8 cellular contexts compared by ENCODE assay signal in the genomic region with DNA sequence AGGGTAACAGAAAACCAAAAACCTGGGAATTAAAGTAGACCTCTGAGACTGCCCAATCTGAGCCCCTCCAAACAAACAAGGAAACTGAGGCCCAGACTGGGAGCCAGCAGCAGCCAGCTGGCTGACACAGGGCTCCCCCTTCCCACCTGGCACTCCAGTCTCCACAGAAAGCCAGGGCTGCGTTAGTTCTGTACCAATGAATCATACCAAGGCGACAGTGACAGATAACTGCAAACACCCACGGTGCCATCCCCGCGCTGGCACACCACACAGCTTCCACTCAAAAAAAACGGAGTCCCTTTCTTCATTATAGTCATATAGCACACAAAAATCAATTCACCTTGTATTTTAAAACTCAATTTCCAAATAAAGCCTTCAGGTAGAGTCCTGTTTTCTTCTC. TPM values are rescaled to one million over a fixed set of nuclear protein-coding genes. Genes with fewer than 3 reads are reported as not detected.
DNase-seq lines count a peak whose midpoint lies in the region; FAIRE-seq and TF ChIP-seq lines count a peak whose summit lies in the region.

No MANE protein-coding gene starts in this region.

- H3K9ac ChIP-seq in astrocyte (ENCODE audit: low read length) = peak overlapping the region; percentile 94

- H3K4me2 ChIP-seq in astrocyte (ENCODE audit: low read length) = peak overlapping the region; percentile 91

- H4K20me1 ChIP-seq in astrocyte (ENCODE audit: insufficient read depth, low read length) = peaks cover 19% of the 10 kb centered on the region

- peak overlapping the region; percentile 94 for H3K27ac Mint-ChIP-seq in astrocyte (ENCODE audit: unreplicated experiment)
- peak overlapping the region; percentile 90 for H3K27ac Mint-ChIP-seq in mesothelial cell of epicardium

- H3K4me3 Mint-ChIP-seq in astrocyte (ENCODE audit: unreplicated experiment) = peak overlapping the region; percentile 85
- peak overlapping the region; percentile 81 for H3K4me3 Mint-ChIP-seq in mesothelial cell of epicardium

- no peaks in the 10 kb centered on the region for H3K27me3 ChIP-seq in astrocyte (ENCODE audit: insufficient read depth, low read length)

- peaks cover 43% of the 10 kb centered on the region for H3K79me2 ChIP-seq in astrocyte (ENCODE audit: insufficient read depth, low read length)

- peaks cover 26% of the 10 kb centered on the region for H3K4me1 Mint-ChIP-seq in astrocyte (ENCODE audit: low read depth, unreplicated experiment)
- peaks cover 40% of the 10 kb centered on the region for H3K4me1 Mint-ChIP-seq in mesothelial cell of epicardium

- no peak overlapping the region for H2AFZ ChIP-seq in astrocyte (ENCODE audit: low read depth, low read length)

- peaks cover 40% of the 10 kb centered on the region for H3K4me1 ChIP-seq in astrocyte (ENCODE audit: insufficient read depth, low read length)

- no peaks in the 10 kb centered on the region for H3K9me3 ChIP-seq in astrocyte (ENCODE audit: insufficient read depth, low read depth, low read length)

- FAIRE-seq in astrocyte (lab: Jason Lieb, UNC) = no peak

- no peaks in the 10 kb centered on the region for H3K9me3 Mint-ChIP-seq in astrocyte (ENCODE audit: unreplicated experiment)
- H3K9me3 Mint-ChIP-seq in mesothelial cell of epicardium = no peaks in the 10 kb centered on the region

- H3K36me3 ChIP-seq in astrocyte (ENCODE audit: insufficient read depth, low read length) = no peaks in the 10 kb centered on the region

- H3K27ac ChIP-seq in astrocyte (ENCODE audit: low read depth, low read length) = peak overlapping the region; percentile 92
- H3K27ac ChIP-seq in substantia nigra (ENCODE audit: low read depth, low read length, poor library complexity, severe bottlenecking) = peak overlapping the region; percentile 59

- TF ChIP-seq CTCF in astrocyte (IDR thresholded peaks at IDR 0.05; ENCODE audit: insufficient read depth, low read depth, low read length) = no peak
- no peak for TF ChIP-seq CTCF in mesothelial cell of epicardium (IDR thresholded peaks at IDR 0.05; ENCODE audit: unreplicated experiment)

- H3K27me3 Mint-ChIP-seq in astrocyte (ENCODE audit: low read depth, unreplicated experiment) (peaks cover 10% of the 10 kb centered on the region), mesothelial cell of epicardium (ENCODE audit: low read depth) (no peaks in the 10 kb centered on the region)

- DNase-seq in activated CD4-positive, alpha-beta T cell treated with anti-CD3 and anti-CD28 coated beads for 24 hours (ENCODE audit: low read depth in 2 of 2) = peak; percentile 19 to 23
- no peak for DNase-seq in activated CD4-positive, alpha-beta T cell treated with anti-CD3 and anti-CD28 coated beads, Interleukin-2, amount 50 U/mL, for 1 hour
- DNase-seq in astrocyte (ENCODE audit: low read depth) (no peak), mesothelial cell of epicardium (ENCODE audit: low spot score in 2 of 2, unreplicated experiment in 2 of 2) (no peak), substantia nigra (lab: John Stamatoyannopoulos, UW) (peak in 1 of 49 donors; percentile 14), HuH-7 (ENCODE audit: low spot score) (no peak), DMS79 (lab: John Stamatoyannopoulos, UW) (no peak), SK-N-DZ (ENCODE audit: low spot score) (no peak)

- peak overlapping the region; percentile 78 for H3K4me3 ChIP-seq in astrocyte (ENCODE audit: insufficient read depth, low read depth, low read length)

- no peaks in the 10 kb centered on the region for H3K36me3 Mint-ChIP-seq in astrocyte (ENCODE audit: low read depth, unreplicated experiment)
- no peaks in the 10 kb centered on the region for H3K36me3 Mint-ChIP-seq in mesothelial cell of epicardium

RNA-seq across cellular contexts. Expression of a gene that starts 1.4 kb away (rescaled TPM):
- total RNA-seq in astrocyte = 2.0 and 3.5 TPM in 2 replicates
- total RNA-seq in mesothelial cell of epicardium = 11.4 to 12.7 TPM (median 11.7 TPM) in 3 replicates
- 0.90 and 1.0 TPM in 2 replicates for polyA plus RNA-seq in SK-N-DZ (2014; cell fraction: cytosol; rRNA removed)
- 0.71 and 3.6 TPM in 2 replicates for polyA plus RNA-seq in SK-N-DZ (2014; cell fraction: nucleus; rRNA removed)

RNA-seq across cellular contexts. Expression of a gene that starts 33.3 kb away (rescaled TPM):
- 17.8 and 19.6 TPM in 2 replicates for total RNA-seq in astrocyte
- 17.5 to 23.2 TPM (median 21.4 TPM) in 3 replicates for total RNA-seq in mesothelial cell of epicardium
- polyA plus RNA-seq in SK-N-DZ (2014; cell fraction: cytosol; rRNA removed) = 5.2 and 6.8 TPM in 2 replicates
- polyA plus RNA-seq in SK-N-DZ (2014; cell fraction: nucleus; rRNA removed) = 1.8 and 2.7 TPM in 2 replicates

RNA-seq across cellular contexts. Expression of a gene that starts 47.1 kb away (rescaled TPM):
- total RNA-seq in astrocyte = 1.3 and 3.0 TPM in 2 replicates
- 4.2 to 5.1 TPM (median 4.3 TPM) in 3 replicates for total RNA-seq in mesothelial cell of epicardium
- polyA plus RNA-seq in SK-N-DZ (2014; cell fraction: cytosol; rRNA removed) = 218 and 334 TPM in 2 replicates
- 858 and 888 TPM in 2 replicates for polyA plus RNA-seq in SK-N-DZ (2014; cell fraction: nucleus; rRNA removed)

Comparison
In these comparisons a context has a peak if more than half of its experiments do, and no peak if none do; other contexts are left out.
1. DNase-seq: peak in activated CD4-positive, alpha-beta T cell treated with anti-CD3 and anti-CD28 coated beads for 24 hours (2 of 2); none in activated CD4-positive, alpha-beta T cell treated with anti-CD3 and anti-CD28 coated beads, Interleukin-2, amount 50 U/mL, for 1 hour (single experiment), astrocyte (single experiment), mesothelial cell of epicardium (0 of 2), HuH-7 (single experiment), DMS79 (single experiment) and SK-N-DZ (single experiment).